Comparison of ENCODE assay signal across 1 cellular context in the genomic region with DNA sequence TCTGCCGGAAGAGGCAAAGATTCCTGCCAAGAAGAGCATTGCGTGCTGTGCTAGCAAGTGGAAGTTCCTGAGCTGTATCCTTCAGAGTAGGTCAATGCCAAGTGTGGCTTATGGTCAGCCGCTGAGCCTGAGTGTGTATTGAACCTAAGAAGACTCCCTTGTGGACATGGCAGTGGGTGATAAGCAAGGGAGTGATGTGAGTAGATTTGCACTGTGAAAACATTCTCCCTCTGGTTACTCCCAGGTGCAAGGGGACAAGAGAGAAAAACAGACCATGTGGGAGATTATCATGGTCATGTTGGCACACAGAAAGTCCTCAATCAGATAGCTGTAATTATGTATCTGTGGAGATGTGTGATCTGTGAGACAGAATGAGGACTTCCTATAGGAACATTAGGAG.
TF ChIP-seq lines count a peak whose summit lies in the region.

No MANE protein-coding gene starts in this region.

TF ChIP-seq in K562, 482 proteins besides CTCF, POLR2A, EP300 and RAD21 (continued from another document and continues in another):
- TF ChIP-seq, protein P1, sequence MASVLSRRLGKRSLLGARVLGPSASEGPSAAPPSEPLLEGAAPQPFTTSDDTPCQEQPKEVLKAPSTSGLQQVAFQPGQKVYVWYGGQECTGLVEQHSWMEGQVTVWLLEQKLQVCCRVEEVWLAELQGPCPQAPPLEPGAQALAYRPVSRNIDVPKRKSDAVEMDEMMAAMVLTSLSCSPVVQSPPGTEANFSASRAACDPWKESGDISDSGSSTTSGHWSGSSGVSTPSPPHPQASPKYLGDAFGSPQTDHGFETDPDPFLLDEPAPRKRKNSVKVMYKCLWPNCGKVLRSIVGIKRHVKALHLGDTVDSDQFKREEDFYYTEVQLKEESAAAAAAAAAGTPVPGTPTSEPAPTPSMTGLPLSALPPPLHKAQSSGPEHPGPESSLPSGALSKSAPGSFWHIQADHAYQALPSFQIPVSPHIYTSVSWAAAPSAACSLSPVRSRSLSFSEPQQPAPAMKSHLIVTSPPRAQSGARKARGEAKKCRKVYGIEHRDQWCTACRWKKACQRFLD (CRISPR knock-in tag; IDR thresholded peaks at IDR 0.05) = 0 out of 2 replicates have a peak, but pooled peaks have one; percentile 21
- no peak for TF ChIP-seq ZNF668 (CRISPR knock-in tag; IDR thresholded peaks at IDR 0.05)
- no peak for TF ChIP-seq SAFB2 (IDR thresholded peaks at IDR 0.05; ENCODE audit: borderline replicate concordance, low read depth, low read length, severe bottlenecking)
- no peak for TF ChIP-seq MCM3 (IDR thresholded peaks at IDR 0.05)
- TF ChIP-seq CEBPG (CRISPR knock-in tag; IDR thresholded peaks at IDR 0.05) = no peak
- TF ChIP-seq CEBPG (tag; conservative IDR thresholded peaks at IDR 0.05 in 1 of 2, IDR thresholded peaks at IDR 0.05 in 1 of 2) = no peak
- no peak for TF ChIP-seq MCM7 (IDR thresholded peaks at IDR 0.05)
- TF ChIP-seq, protein P2, sequence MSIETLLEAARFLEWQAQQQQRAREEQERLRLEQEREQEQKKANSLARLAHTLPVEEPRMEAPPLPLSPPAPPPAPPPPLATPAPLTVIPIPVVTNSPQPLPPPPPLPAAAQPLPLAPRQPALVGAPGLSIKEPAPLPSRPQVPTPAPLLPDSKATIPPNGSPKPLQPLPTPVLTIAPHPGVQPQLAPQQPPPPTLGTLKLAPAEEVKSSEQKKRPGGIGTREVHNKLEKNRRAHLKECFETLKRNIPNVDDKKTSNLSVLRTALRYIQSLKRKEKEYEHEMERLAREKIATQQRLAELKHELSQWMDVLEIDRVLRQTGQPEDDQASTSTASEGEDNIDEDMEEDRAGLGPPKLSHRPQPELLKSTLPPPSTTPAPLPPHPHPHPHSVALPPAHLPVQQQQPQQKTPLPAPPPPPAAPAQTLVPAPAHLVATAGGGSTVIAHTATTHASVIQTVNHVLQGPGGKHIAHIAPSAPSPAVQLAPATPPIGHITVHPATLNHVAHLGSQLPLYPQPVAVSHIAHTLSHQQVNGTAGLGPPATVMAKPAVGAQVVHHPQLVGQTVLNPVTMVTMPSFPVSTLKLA (conservative IDR thresholded peaks at IDR 0.05) = no peak
- TF ChIP-seq, protein P3, sequence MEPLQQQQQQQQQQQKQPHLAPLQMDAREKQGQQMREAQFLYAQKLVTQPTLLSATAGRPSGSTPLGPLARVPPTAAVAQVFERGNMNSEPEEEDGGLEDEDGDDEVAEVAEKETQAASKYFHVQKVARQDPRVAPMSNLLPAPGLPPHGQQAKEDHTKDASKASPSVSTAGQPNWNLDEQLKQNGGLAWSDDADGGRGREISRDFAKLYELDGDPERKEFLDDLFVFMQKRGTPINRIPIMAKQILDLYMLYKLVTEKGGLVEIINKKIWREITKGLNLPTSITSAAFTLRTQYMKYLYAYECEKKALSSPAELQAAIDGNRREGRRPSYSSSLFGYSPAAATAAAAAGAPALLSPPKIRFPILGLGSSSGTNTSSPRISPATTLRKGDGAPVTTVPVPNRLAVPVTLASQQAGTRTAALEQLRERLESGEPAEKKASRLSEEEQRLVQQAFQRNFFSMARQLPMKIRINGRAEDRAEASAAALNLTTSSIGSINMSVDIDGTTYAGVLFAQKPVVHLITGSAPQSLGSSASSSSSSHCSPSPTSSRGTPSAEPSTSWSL (CRISPR knock-in tag; IDR thresholded peaks at IDR 0.05; ENCODE audit: borderline replicate concordance) = no peak
- TF ChIP-seq PHF8 (IDR thresholded peaks at IDR 0.05; ENCODE audit: borderline replicate concordance, low read length) = no peak
- TF ChIP-seq DPF2 (IDR thresholded peaks at IDR 0.05) = peak; percentile 56
- peak in 1 of 2 experiments; percentile 45; a peak in 1 of 4 replicates for TF ChIP-seq RCOR1 (IDR thresholded peaks at IDR 0.05; ENCODE audit: borderline replicate concordance in 1 of 2, low read depth in 2 of 2, low read length in 2 of 2)
- no peak for TF ChIP-seq HMGN3 (IDR thresholded peaks at IDR 0.05; ENCODE audit: borderline replicate concordance, extremely low read depth, insufficient read length, low read depth, low read length)
- 0 out of 4 replicates have a peak, but pooled peaks of 1 of the 2 experiments have one; percentile 20 for TF ChIP-seq TEAD1 (CRISPR knock-in tag; IDR thresholded peaks at IDR 0.05)
- TF ChIP-seq, protein P4, sequence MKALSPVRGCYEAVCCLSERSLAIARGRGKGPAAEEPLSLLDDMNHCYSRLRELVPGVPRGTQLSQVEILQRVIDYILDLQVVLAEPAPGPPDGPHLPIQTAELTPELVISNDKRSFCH (CRISPR knock-in tag; IDR thresholded peaks at IDR 0.05) = no peak
- TF ChIP-seq, protein P4 (tag; IDR thresholded peaks at IDR 0.05) = no peak
- no peak for TF ChIP-seq POLR3G (IDR thresholded peaks at IDR 0.05; ENCODE audit: extremely low read depth, insufficient read length, insufficient replicate concordance)
- no peak for TF ChIP-seq MAFK (IDR thresholded peaks at IDR 0.05; ENCODE audit: low read length)
- no peak for TF ChIP-seq CCNT2 (IDR thresholded peaks at IDR 0.05; ENCODE audit: borderline replicate concordance, extremely low read depth, insufficient read length, low read depth, low read length)
- peak; percentile 41; the same call in 1 of the 2 replicates for TF ChIP-seq KLF16 (IDR thresholded peaks at IDR 0.05)
- TF ChIP-seq NCOR1 (IDR thresholded peaks at IDR 0.05) = peak; percentile 82
- TF ChIP-seq SRF (CRISPR knock-in tag; IDR thresholded peaks at IDR 0.05) = no peak
- TF ChIP-seq CREM (IDR thresholded peaks at IDR 0.05; ENCODE audit: low read depth) = peak; percentile 24; the same call in 1 of the 2 replicates
- no peak for TF ChIP-seq NR1H2 (CRISPR knock-in tag; IDR thresholded peaks at IDR 0.05)
- no peak for TF ChIP-seq SRSF7 (optimal IDR thresholded peaks at IDR 0.05; ENCODE audit: low read depth, low read length)
- TF ChIP-seq, protein P5, sequence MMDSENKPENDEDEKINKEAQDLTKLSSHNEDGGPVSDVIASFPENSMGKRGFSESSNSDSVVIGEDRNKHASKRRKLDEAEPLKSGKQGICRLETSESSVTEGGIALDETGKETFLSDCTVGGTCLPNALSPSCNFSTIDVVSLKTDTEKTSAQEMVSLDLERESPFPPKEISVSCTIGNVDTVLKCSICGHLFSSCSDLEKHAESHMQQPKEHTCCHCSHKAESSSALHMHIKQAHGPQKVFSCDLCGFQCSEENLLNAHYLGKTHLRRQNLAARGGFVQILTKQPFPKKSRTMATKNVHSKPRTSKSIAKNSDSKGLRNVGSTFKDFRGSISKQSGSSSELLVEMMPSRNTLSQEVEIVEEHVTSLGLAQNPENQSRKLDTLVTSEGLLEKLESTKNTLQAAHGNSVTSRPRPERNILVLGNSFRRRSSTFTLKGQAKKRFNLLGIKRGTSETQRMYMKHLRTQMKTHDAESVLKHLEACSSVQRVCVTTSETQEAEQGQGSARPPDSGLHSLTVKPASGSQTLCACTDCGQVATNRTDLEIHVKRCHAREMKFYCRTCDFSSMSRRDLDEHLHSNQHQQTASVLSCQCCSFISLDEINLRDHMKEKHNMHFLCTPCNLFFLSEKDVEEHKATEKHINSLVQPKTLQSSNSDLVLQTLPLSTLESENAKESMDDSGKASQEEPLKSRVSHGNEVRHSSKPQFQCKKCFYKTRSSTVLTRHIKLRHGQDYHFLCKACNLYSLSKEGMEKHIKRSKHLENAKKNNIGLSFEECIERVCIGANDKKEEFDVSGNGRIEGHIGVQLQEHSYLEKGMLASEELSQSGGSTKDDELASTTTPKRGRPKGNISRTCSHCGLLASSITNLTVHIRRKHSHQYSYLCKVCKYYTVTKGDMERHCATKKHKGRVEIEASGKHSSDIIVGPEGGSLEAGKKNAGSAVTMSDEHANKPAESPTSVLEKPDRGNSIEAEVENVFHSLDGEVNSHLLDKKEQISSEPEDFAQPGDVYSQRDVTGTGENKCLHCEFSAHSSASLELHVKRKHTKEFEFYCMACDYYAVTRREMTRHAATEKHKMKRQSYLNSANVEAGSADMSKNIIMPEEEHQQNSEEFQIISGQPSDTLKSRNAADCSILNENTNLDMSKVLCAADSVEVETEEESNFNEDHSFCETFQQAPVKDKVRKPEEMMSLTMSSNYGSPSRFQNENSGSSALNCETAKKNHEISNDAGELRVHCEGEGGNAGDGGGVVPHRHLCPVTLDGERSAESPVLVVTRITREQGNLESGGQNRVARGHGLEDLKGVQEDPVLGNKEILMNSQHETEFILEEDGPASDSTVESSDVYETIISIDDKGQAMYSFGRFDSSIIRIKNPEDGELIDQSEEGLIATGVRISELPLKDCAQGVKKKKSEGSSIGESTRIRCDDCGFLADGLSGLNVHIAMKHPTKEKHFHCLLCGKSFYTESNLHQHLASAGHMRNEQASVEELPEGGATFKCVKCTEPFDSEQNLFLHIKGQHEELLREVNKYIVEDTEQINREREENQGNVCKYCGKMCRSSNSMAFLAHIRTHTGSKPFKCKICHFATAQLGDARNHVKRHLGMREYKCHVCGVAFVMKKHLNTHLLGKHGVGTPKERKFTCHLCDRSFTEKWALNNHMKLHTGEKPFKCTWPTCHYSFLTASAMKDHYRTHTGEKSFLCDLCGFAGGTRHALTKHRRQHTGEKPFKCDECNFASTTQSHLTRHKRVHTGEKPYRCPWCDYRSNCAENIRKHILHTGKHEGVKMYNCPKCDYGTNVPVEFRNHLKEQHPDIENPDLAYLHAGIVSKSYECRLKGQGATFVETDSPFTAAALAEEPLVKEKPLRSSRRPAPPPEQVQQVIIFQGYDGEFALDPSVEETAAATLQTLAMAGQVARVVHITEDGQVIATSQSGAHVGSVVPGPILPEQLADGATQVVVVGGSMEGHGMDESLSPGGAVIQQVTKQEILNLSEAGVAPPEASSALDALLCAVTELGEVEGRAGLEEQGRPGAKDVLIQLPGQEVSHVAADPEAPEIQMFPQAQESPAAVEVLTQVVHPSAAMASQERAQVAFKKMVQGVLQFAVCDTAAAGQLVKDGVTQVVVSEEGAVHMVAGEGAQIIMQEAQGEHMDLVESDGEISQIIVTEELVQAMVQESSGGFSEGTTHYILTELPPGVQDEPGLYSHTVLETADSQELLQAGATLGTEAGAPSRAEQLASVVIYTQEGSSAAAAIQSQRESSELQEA (IDR thresholded peaks at IDR 0.05; ENCODE audit: low read depth) = no peak
- TF ChIP-seq, protein P6, sequence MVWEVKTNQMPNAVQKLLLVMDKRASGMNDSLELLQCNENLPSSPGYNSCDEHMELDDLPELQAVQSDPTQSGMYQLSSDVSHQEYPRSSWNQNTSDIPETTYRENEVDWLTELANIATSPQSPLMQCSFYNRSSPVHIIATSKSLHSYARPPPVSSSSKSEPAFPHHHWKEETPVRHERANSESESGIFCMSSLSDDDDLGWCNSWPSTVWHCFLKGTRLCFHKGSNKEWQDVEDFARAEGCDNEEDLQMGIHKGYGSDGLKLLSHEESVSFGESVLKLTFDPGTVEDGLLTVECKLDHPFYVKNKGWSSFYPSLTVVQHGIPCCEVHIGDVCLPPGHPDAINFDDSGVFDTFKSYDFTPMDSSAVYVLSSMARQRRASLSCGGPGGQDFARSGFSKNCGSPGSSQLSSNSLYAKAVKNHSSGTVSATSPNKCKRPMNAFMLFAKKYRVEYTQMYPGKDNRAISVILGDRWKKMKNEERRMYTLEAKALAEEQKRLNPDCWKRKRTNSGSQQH (CRISPR knock-in tag; IDR thresholded peaks at IDR 0.05) = no peak
- no peak for TF ChIP-seq PPARD (CRISPR knock-in tag; IDR thresholded peaks at IDR 0.05)
- TF ChIP-seq ETV6 (IDR thresholded peaks at IDR 0.05; ENCODE audit: borderline replicate concordance in 1 of 2, low read depth in 2 of 2, low read length in 1 of 2) = no peak
- no peak for TF ChIP-seq ETV6 (CRISPR knock-in tag; IDR thresholded peaks at IDR 0.05; ENCODE audit: borderline replicate concordance)
- no peak for TF ChIP-seq HEY1 (CRISPR knock-in tag; IDR thresholded peaks at IDR 0.05; ENCODE audit: borderline replicate concordance)
- TF ChIP-seq CBFA2T3 (IDR thresholded peaks at IDR 0.05) = peak; percentile 92
- TF ChIP-seq ETV1 (tag; conservative IDR thresholded peaks at IDR 0.05; ENCODE audit: low read depth) = no peak
- no peak for TF ChIP-seq THRAP3 (IDR thresholded peaks at IDR 0.05; ENCODE audit: borderline replicate concordance)
- TF ChIP-seq TCF3 (CRISPR knock-in tag; IDR thresholded peaks at IDR 0.05) = peak; percentile 88
- TF ChIP-seq SOX6 (IDR thresholded peaks at IDR 0.05) = peak; percentile 19; the same call in 1 of the 2 replicates
- no peak for TF ChIP-seq POU5F1 (IDR thresholded peaks at IDR 0.05; ENCODE audit: borderline replicate concordance, low read depth, low read length, partially characterized antibody)
- TF ChIP-seq HLTF (IDR thresholded peaks at IDR 0.05) = no peak
- TF ChIP-seq DACH1 (IDR thresholded peaks at IDR 0.05; ENCODE audit: partially characterized antibody) = no peak
- 0 out of 2 replicates have a peak, but pooled peaks have one; percentile 26 for TF ChIP-seq POLR2AphosphoS5 (IDR thresholded peaks at IDR 0.05; ENCODE audit: control insufficient read depth, insufficient read depth, low read depth, low read length)
- TF ChIP-seq BDP1 (IDR thresholded peaks at IDR 0.05; ENCODE audit: insufficient read depth, insufficient read length) = no peak
- no peak for TF ChIP-seq MTA3 (IDR thresholded peaks at IDR 0.05; ENCODE audit: borderline replicate concordance)
- TF ChIP-seq C11orf30 (IDR thresholded peaks at IDR 0.05; ENCODE audit: low read depth) = 0 out of 2 replicates have a peak, but pooled peaks have one; percentile 16
- TF ChIP-seq YY1 (IDR thresholded peaks at IDR 0.05; ENCODE audit: borderline replicate concordance in 1 of 3, control insufficient read depth in 1 of 3, extremely low read depth in 1 of 3, insufficient read depth in 3 of 3, insufficient read length in 1 of 3, insufficient replicate concordance in 2 of 3, low read depth in 1 of 3, low read length in 2 of 3) = no peak
- TF ChIP-seq, protein P7, sequence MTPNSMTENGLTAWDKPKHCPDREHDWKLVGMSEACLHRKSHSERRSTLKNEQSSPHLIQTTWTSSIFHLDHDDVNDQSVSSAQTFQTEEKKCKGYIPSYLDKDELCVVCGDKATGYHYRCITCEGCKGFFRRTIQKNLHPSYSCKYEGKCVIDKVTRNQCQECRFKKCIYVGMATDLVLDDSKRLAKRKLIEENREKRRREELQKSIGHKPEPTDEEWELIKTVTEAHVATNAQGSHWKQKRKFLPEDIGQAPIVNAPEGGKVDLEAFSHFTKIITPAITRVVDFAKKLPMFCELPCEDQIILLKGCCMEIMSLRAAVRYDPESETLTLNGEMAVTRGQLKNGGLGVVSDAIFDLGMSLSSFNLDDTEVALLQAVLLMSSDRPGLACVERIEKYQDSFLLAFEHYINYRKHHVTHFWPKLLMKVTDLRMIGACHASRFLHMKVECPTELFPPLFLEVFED (CRISPR knock-in tag; conservative IDR thresholded peaks at IDR 0.05) = no peak
- TF ChIP-seq CHD4 (IDR thresholded peaks at IDR 0.05; ENCODE audit: insufficient read depth, insufficient replicate concordance, low read depth, low read length, poor library complexity, severe bottlenecking) = no peak
- TF ChIP-seq, protein P8, sequence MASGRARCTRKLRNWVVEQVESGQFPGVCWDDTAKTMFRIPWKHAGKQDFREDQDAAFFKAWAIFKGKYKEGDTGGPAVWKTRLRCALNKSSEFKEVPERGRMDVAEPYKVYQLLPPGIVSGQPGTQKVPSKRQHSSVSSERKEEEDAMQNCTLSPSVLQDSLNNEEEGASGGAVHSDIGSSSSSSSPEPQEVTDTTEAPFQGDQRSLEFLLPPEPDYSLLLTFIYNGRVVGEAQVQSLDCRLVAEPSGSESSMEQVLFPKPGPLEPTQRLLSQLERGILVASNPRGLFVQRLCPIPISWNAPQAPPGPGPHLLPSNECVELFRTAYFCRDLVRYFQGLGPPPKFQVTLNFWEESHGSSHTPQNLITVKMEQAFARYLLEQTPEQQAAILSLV (tag; IDR thresholded peaks at IDR 0.05) = no peak
- no peak for TF ChIP-seq GATAD2B (IDR thresholded peaks at IDR 0.05; ENCODE audit: borderline replicate concordance)
- no peak for TF ChIP-seq TBL1XR1 (IDR thresholded peaks at IDR 0.05; ENCODE audit: low read length in 2 of 2)
